21 cellular contexts compared by ENCODE assay signal in genomic region chr2:8121826-8122505, GRCh38.
DNase-seq lines count a peak whose midpoint lies in the region; ATAC-seq and TF ChIP-seq lines count a peak whose summit lies in the region.
"Had no signal": no experiment of that assay in that cellular context is flagged by ENCODE, and none has a peak within 500 bp of the region (broad histone marks: within the 10 kb centered on the region; RNA-seq: fewer than 3 reads in every experiment).

No MANE protein-coding gene starts in this region.

- H3K27me3 ChIP-seq in gastroesophageal sphincter (no peaks in the 10 kb centered on the region), neuronal stem cell (ENCODE audit: control insufficient read depth in 3 of 3, insufficient read depth in 3 of 3, low read depth in 1 of 3, low read length in 3 of 3) (no peaks in the 10 kb centered on the region)

- no peak for TF ChIP-seq EP300 in gastroesophageal sphincter (IDR thresholded peaks at IDR 0.05)

- no peak for TF ChIP-seq POLR2A in gastroesophageal sphincter (IDR thresholded peaks at IDR 0.05)

- no peak overlapping the region for H2AK5ac ChIP-seq in neuronal stem cell (ENCODE audit: low read depth, low read length)

- TF ChIP-seq CTCF in AG10803 (conservative IDR thresholded peaks at IDR 0.05; ENCODE audit: low read length), result no peak
- no peak for TF ChIP-seq CTCF in gastroesophageal sphincter (IDR thresholded peaks at IDR 0.05)

- no peak overlapping the region for H3K23ac ChIP-seq in neuronal stem cell (ENCODE audit: low read depth, low read length, poor library complexity)

- H3K36me3 ChIP-seq in gastroesophageal sphincter (no peaks in the 10 kb centered on the region), neuronal stem cell (replicated peaks in 1 of 2; ENCODE audit: control insufficient read depth in 2 of 2, insufficient read depth in 2 of 2, low read length in 2 of 2) (no peaks in the 10 kb centered on the region)

- no peak overlapping the region for H3K9ac ChIP-seq in neuronal stem cell (ENCODE audit: low read depth, low read length, poor library complexity)

- H3K9me3 ChIP-seq in gastroesophageal sphincter (no peaks in the 10 kb centered on the region), neuronal stem cell (replicated peaks in 1 of 2; ENCODE audit: control insufficient read depth in 2 of 2, insufficient read depth in 1 of 2, low read depth in 1 of 2, low read length in 2 of 2) (no peaks in the 10 kb centered on the region)

- no peak overlapping the region for H4K8ac ChIP-seq in neuronal stem cell (ENCODE audit: low read depth, low read length)

- H3K18ac ChIP-seq in neuronal stem cell (ENCODE audit: low read length), result no peak overlapping the region

- H2AFZ ChIP-seq in neuronal stem cell (ENCODE audit: low read length), result peak overlapping the region; percentile 42

- H3K27ac ChIP-seq in gastroesophageal sphincter, result peak overlapping the region in 1 of 4 donors; percentile 8
- H3K27ac ChIP-seq in neuronal stem cell (replicated peaks; ENCODE audit: low read length), result no peak overlapping the region

- H3K4me3 ChIP-seq in AG10803 (ENCODE audit: low read length), result no peak overlapping the region
- H3K4me3 ChIP-seq in gastroesophageal sphincter, result no peak overlapping the region
- H3K4me3 ChIP-seq in neuronal stem cell (ENCODE audit: low read length in 2 of 2), result no peak overlapping the region

- H3K4ac ChIP-seq in neuronal stem cell (ENCODE audit: low read length), result no peak overlapping the region

- H3K14ac ChIP-seq in neuronal stem cell (ENCODE audit: low read length), result no peak overlapping the region

- 72 to 91% methylated on average over 5 of the region's 5 CpGs for WGBS in gastroesophageal sphincter (ENCODE audit: low coverage in 1 of 2), 2 donors
- no CpG with 5 or more reads among the region's 5 CpGs for WGBS in neuronal stem cell (ENCODE audit: extremely low coverage in 2 of 2, insufficient read length in 2 of 2, insufficient replicate concordance in 1 of 2), 2 donors

- no peak overlapping the region for H2BK12ac ChIP-seq in neuronal stem cell (ENCODE audit: low read length)

- H3K79me1 ChIP-seq in neuronal stem cell (ENCODE audit: low read depth, low read length), result no peaks in the 10 kb centered on the region

- H2BK5ac ChIP-seq in neuronal stem cell (ENCODE audit: low read length), result no peak overlapping the region

- H3K4me1 ChIP-seq in gastroesophageal sphincter, result peaks cover 0 to 25% (median 0%) of the 10 kb centered on the region in 3 donors
- H3K4me1 ChIP-seq in neuronal stem cell (ENCODE audit: control insufficient read depth in 2 of 2, insufficient read depth in 1 of 2, low read depth in 1 of 2, low read length in 2 of 2), result peaks cover 6 to 25% of the 10 kb centered on the region in 2 donors

- no peak overlapping the region for H4K91ac ChIP-seq in neuronal stem cell (ENCODE audit: low read depth, low read length, poor library complexity)

- H2BK120ac ChIP-seq in neuronal stem cell (ENCODE audit: low read depth, low read length), result no peak overlapping the region

- DNase-seq in AG10803 (ENCODE audit: low read depth), result peak; percentile 65
- peak; percentile 26 for DNase-seq in NCI-H226
- no peak for DNase-seq in neuronal stem cell (ENCODE audit: low spot score)
- DNase-seq in DMS 273 treated with DMSO at 0.1 percent for 48 hours (lab: John Stamatoyannopoulos, UW), result no peak
- no peak for DNase-seq in hippocampal formation (lab: John Stamatoyannopoulos, UW)
- no peak for DNase-seq in NCI-H1092 treated with DMSO at 0.1 percent for 48 hours (lab: John Stamatoyannopoulos, UW)
- DNase-seq: ACHN; activated CD4-positive, CD25-positive, alpha-beta regulatory T cell treated with anti-CD3 and anti-CD28 coated beads, Interleukin-2, amount 50 U/mL, for 72 hours; activated naive CD4-positive, alpha-beta T cell; activated T-cell treated with anti-CD3 and anti-CD28 coated beads, Interleukin-2, amount 50 U/mL, for 24 hours; CD4-positive, alpha-beta T cell; central memory CD4-positive, alpha-beta T cell; DMS53; H7; Kasumi-1; NCI-H1048; NCI-H2081 treated with DMSO at 0.1 percent for 48 hours; nucleus accumbens; SW 1271 had no signal

- ATAC-seq in gastroesophageal sphincter, result peak; percentile 62
- ATAC-seq in GM21576 (IDR thresholded peaks at IDR 0.05; ENCODE audit: unreplicated experiment), result no peak

- H3K4me2 ChIP-seq in neuronal stem cell (ENCODE audit: insufficient read depth, low read length, poor library complexity, severe bottlenecking), result no peak overlapping the region

- no peak overlapping the region for H2BK15ac ChIP-seq in neuronal stem cell (ENCODE audit: low read length)

Comparison
In these comparisons a context has a peak if more than half of its experiments do, and no peak if none do; other contexts are left out.
1. DNase-seq: peak in AG10803 (single experiment) and NCI-H226 (single experiment); none in neuronal stem cell (single experiment), DMS 273 treated with DMSO at 0.1 percent for 48 hours (single experiment), hippocampal formation (0 of 2) and NCI-H1092 treated with DMSO at 0.1 percent for 48 hours (single experiment).